Comparison of ENCODE assay signal across 13 cellular contexts in the genomic region with DNA sequence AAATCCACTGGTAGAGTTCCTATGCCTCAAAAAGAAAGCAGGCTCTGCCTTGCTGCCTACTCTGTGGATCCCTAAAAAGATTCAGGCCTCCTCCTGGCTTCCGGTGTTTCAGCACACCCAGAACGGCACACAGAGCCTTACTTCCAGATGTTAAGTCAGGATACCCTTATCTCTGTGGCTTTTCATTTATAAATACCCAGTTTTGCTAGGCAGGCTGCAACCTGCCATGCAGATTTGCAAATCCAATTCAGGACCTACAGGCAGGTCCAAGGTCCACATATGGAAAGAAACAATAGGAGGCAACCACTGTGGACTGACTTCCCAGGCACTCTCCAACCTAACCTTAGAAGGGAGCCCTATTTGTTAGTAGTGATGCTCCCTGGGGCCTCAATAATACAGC. TPM values are rescaled to one million over a fixed set of nuclear protein-coding genes. Genes with fewer than 3 reads are reported as not detected.
"Had no signal": no experiment of that assay in that cellular context is flagged by ENCODE, and none has a peak within 500 bp of the region (broad histone marks: within the 10 kb centered on the region; RNA-seq: fewer than 3 reads in every experiment).

No MANE protein-coding gene starts in this region.

- H3K27me3 ChIP-seq: suprapubic skin, upper lobe of left lung had no signal

- H3K9me3 Mint-ChIP-seq: activated CD8-positive, alpha-beta T cell treated with anti-CD3 and anti-CD28 coated beads for 36 hours; activated naive CD4-positive, alpha-beta T cell treated with anti-CD3 and anti-CD28 coated beads for 36 hours; nephron had no signal

- H3K9me3 ChIP-seq: psoas muscle, suprapubic skin, upper lobe of left lung had no signal

- H3K27ac Mint-ChIP-seq: activated CD4-positive, alpha-beta T cell treated with anti-CD3 and anti-CD28 coated beads for 36 hours; activated CD8-positive, alpha-beta T cell treated with anti-CD3 and anti-CD28 coated beads for 36 hours; activated naive CD4-positive, alpha-beta T cell treated with anti-CD3 and anti-CD28 coated beads for 36 hours; nephron had no signal

- H3K4me1 ChIP-seq: psoas muscle, suprapubic skin, upper lobe of left lung had no signal

- DNase-seq: activated CD4-positive, alpha-beta T cell treated with anti-CD3 and anti-CD28 coated beads for 36 hours; activated CD8-positive, alpha-beta T cell treated with anti-CD3 and anti-CD28 coated beads for 36 hours; activated naive CD4-positive, alpha-beta T cell treated with anti-CD3 and anti-CD28 coated beads for 36 hours; mammary epithelial cell; psoas muscle; stimulated activated CD4-positive, alpha-beta T cell treated with anti-CD3 and anti-CD28 coated beads, Interleukin-12 subunit alpha, Interleukin-12 subunit beta, amount 100 ng/mL, for 4 hours; stimulated activated naive CD4-positive, alpha-beta T cell treated with Interleukin-2 at 50 U/mL for 16 hours; upper lobe of left lung had no signal

- H3K4me3 Mint-ChIP-seq: activated CD4-positive, alpha-beta T cell treated with anti-CD3 and anti-CD28 coated beads for 36 hours; activated CD8-positive, alpha-beta T cell treated with anti-CD3 and anti-CD28 coated beads for 36 hours; activated naive CD4-positive, alpha-beta T cell treated with anti-CD3 and anti-CD28 coated beads for 36 hours; nephron had no signal

- H3K4me1 Mint-ChIP-seq: nephron had no signal

- ATAC-seq: activated CD4-positive, alpha-beta T cell treated with anti-CD3 and anti-CD28 coated beads for 36 hours; activated CD8-positive, alpha-beta T cell treated with anti-CD3 and anti-CD28 coated beads for 36 hours; psoas muscle; sciatic nerve had no signal

- H3K27me3 Mint-ChIP-seq: activated CD4-positive, alpha-beta T cell treated with anti-CD3 and anti-CD28 coated beads for 36 hours; activated CD8-positive, alpha-beta T cell treated with anti-CD3 and anti-CD28 coated beads for 36 hours had no signal

- H3K4me3 ChIP-seq: psoas muscle, suprapubic skin, upper lobe of left lung had no signal

- H3K27ac ChIP-seq: psoas muscle, suprapubic skin, upper lobe of left lung, VCaP had no signal

RNA-seq across cellular contexts. Expression of gene SAXO2, which starts 30.8 kb away (rescaled TPM):
- total RNA-seq: glomerular endothelial cell had no signal
